ENCODE assay signal across 9 cellular contexts in the genomic region with DNA sequence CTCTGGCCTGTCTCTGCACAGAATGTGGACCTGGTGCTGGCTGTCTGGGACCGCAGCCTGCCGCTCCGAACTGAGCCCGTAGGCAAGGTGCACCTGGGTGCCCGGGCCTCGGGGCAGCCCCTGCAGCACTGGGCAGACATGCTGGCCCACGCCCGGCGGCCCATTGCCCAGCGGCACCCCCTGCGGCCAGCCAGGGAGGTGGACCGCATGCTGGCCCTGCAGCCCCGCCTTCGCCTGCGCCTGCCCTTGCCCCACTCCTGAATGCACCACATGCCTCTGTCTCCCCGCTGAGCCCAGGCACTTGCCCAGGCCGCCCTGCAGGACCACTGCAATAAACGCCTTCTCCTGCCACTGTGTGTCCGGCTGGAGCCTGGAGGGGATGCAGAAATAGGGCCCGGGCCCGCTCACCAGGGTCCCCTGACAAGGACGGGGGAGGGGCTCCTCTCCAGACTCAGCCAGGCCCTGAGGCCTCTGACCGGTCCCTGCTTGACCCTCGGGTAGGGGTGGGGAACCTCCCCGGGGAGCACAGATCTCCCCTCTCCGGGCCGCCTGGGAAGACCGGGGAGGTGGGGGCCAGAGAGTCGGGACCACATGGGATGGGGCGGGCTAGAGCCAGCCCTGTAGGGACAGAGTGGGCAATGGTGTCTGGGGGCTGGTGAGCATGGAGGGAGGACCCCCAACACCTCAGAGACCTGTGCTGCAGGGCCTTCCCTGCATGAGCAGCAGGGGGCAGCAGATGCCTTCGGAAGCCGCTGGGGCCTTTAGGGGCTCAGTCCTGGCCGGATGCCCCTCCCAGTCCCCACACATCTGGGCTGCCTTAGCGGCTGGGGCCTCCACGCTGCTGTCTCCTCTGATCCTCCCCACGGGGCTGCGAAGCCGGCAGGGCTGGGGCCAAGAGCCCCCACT. TPM values are rescaled to one million over a fixed set of nuclear protein-coding genes. Genes with fewer than 3 reads are reported as not detected.
DNase-seq lines count a peak whose midpoint lies in the region; ATAC-seq and TF ChIP-seq lines count a peak whose summit lies in the region.
"Had no signal": no experiment of that assay in that cellular context is flagged by ENCODE, and none has a peak within 500 bp of the region (broad histone marks: within the 10 kb centered on the region; RNA-seq: fewer than 3 reads in every experiment).

No MANE protein-coding gene starts in this region.

- intact Hi-C loops in activated CD4-positive, alpha-beta T cell treated with anti-CD3 and anti-CD28 coated beads for 36 hours (cut with DNase I, micrococcal nuclease) = loop anchor here (1.0 to 5.0 kb wide), 6 partner anchors 45 to 315 kb away; a partner anchor contains a TSS

- H3K4me3 ChIP-seq in MG63 (no peak overlapping the region), choroid plexus epithelial cell (ENCODE audit: low read depth, low read length) (no peak overlapping the region), mesenchymal stem cell (ENCODE audit: insufficient read depth in 1 of 2, low read depth in 1 of 2, low read length in 2 of 2) (peak overlapping the region in 1 of 2 experiments; percentile 5)

- H2AFZ ChIP-seq in mesenchymal stem cell (ENCODE audit: low read depth, low read length) = no peak overlapping the region

- no peaks in the 10 kb centered on the region for H3K9me3 Mint-ChIP-seq in activated CD4-positive, alpha-beta T cell treated with anti-CD3 and anti-CD28 coated beads for 36 hours (ENCODE audit: low read depth)

- peak overlapping the region; percentile 85 for H2BK15ac ChIP-seq in mesenchymal stem cell (ENCODE audit: low read depth, poor library complexity, severe bottlenecking)

- H3K4me1 ChIP-seq in mesenchymal stem cell (ENCODE audit: control insufficient read depth, insufficient read depth, low read depth, low read length) = peaks cover 33% of the 10 kb centered on the region

- H3K27ac Mint-ChIP-seq in activated CD4-positive, alpha-beta T cell treated with anti-CD3 and anti-CD28 coated beads for 36 hours = no peak overlapping the region

- no peak overlapping the region for H3K4me3 Mint-ChIP-seq in activated CD4-positive, alpha-beta T cell treated with anti-CD3 and anti-CD28 coated beads for 36 hours

- POLR2A ChIA-PET in activated CD4-positive, alpha-beta T cell treated with anti-CD3 and anti-CD28 coated beads for 36 hours (lab: Charles Lee) = no interaction called here

- TF ChIP-seq CTCF in choroid plexus epithelial cell (conservative IDR thresholded peaks at IDR 0.05; ENCODE audit: low read depth, low read length) = peak; percentile 93

- no peaks in the 10 kb centered on the region for H3K27me3 Mint-ChIP-seq in activated CD4-positive, alpha-beta T cell treated with anti-CD3 and anti-CD28 coated beads for 36 hours

- peak overlapping the region in 1 of 2 experiments; percentile 15 for H3K4ac ChIP-seq in mesenchymal stem cell (ENCODE audit: low read depth in 1 of 2, low read length in 2 of 2)

- H3K4me1 Mint-ChIP-seq in activated CD4-positive, alpha-beta T cell treated with anti-CD3 and anti-CD28 coated beads for 36 hours = no peaks in the 10 kb centered on the region

- peak overlapping the region; percentile 29 for H2BK120ac ChIP-seq in mesenchymal stem cell (ENCODE audit: low read depth, low read length)

- peak overlapping the region; percentile 91 for H4K8ac ChIP-seq in mesenchymal stem cell (ENCODE audit: low read length)

- no peaks in the 10 kb centered on the region for H3K36me3 ChIP-seq in MG63
- no peaks in the 10 kb centered on the region for H3K36me3 ChIP-seq in mesenchymal stem cell (ENCODE audit: control insufficient read depth in 1 of 2, insufficient read depth in 2 of 2, low read depth in 1 of 2, low read length in 2 of 2)

- no peak overlapping the region for H3K23ac ChIP-seq in mesenchymal stem cell (ENCODE audit: low read length in 2 of 2)

- no peak overlapping the region for H3K9ac ChIP-seq in mesenchymal stem cell (ENCODE audit: low read length)

- DNase-seq in COR-L47 (lab: John Stamatoyannopoulos, UW) (peak; percentile 39), MG63 (peak; percentile 54), choroid plexus epithelial cell (ENCODE audit: low read depth) (peak; percentile 62), mesenchymal stem cell (peak; percentile 62), GOT3 (lab: John Stamatoyannopoulos, UW) (no peak)
- DNase-seq in activated CD4-positive, alpha-beta T cell treated with anti-CD3 and anti-CD28 coated beads for 36 hours = peak; percentile 89
- DNase-seq in stimulated activated CD8-positive, alpha-beta memory T cell treated with anti-CD3 and anti-CD28 coated beads, Interleukin-4, amount 100 ng/mL, for 48 hours = peak; percentile 90

- H2BK12ac ChIP-seq in mesenchymal stem cell (ENCODE audit: low read length in 2 of 2) = peak overlapping the region; percentile 49

- WGBS in mesenchymal stem cell = 67% methylated on average over 34 of the region's 38 CpGs

- H3K27me3 ChIP-seq in MG63 (no peaks in the 10 kb centered on the region), mesenchymal stem cell (ENCODE audit: control insufficient read depth in 1 of 2, insufficient read depth in 1 of 2, low read length in 2 of 2) (peaks cover 0 to 9% of the 10 kb centered on the region in 2 experiments)

- H2AK5ac ChIP-seq in mesenchymal stem cell (ENCODE audit: low read length, severe bottlenecking) = no peak overlapping the region

- peak overlapping the region; percentile 43 for H4K91ac ChIP-seq in mesenchymal stem cell (ENCODE audit: low read length)

- no peak overlapping the region for H3K4me2 ChIP-seq in mesenchymal stem cell (ENCODE audit: low read length, poor library complexity, severe bottlenecking)

- no peak overlapping the region for H3K18ac ChIP-seq in mesenchymal stem cell (ENCODE audit: low read depth in 1 of 2, low read length in 2 of 2)

- H2BK5ac ChIP-seq in mesenchymal stem cell (ENCODE audit: low read depth, low read length, poor library complexity, severe bottlenecking) = no peak overlapping the region

- no peaks in the 10 kb centered on the region for H3K79me1 ChIP-seq in mesenchymal stem cell (replicated peaks; ENCODE audit: low read length, poor library complexity, severe bottlenecking)

- CTCF ChIA-PET in activated CD4-positive, alpha-beta T cell treated with anti-CD3 and anti-CD28 coated beads for 36 hours (lab: Charles Lee) = interaction anchor here (0.7 to 7.8 kb wide), 6 partner anchors 130 to 315 kb away, joined by 3 to 181 read pairs (median 4); no protein-coding TSS in a partner anchor

- ATAC-seq in GM21390 (IDR thresholded peaks at IDR 0.05; ENCODE audit: unreplicated experiment) = peak; percentile 68
- ATAC-seq in activated CD4-positive, alpha-beta T cell treated with anti-CD3 and anti-CD28 coated beads for 36 hours = peak; percentile 91

- H3K27ac ChIP-seq in mesenchymal stem cell (ENCODE audit: low read length, poor library complexity, severe bottlenecking) = no peak overlapping the region

- no peaks in the 10 kb centered on the region for H3K9me3 ChIP-seq in MG63
- H3K9me3 ChIP-seq in mesenchymal stem cell (ENCODE audit: control insufficient read depth, low read length) = no peaks in the 10 kb centered on the region

- H3K14ac ChIP-seq in mesenchymal stem cell (ENCODE audit: low read length in 2 of 2) = no peak overlapping the region

- no peaks in the 10 kb centered on the region for H3K36me3 Mint-ChIP-seq in activated CD4-positive, alpha-beta T cell treated with anti-CD3 and anti-CD28 coated beads for 36 hours (ENCODE audit: low read depth)

RNA-seq across cellular contexts. Expression of a gene that starts 1.4 kb away (rescaled TPM):
- total RNA-seq in MG63 (2014; rRNA removed; shearing (Covaris generic); ENCODE audit: low replicate concordance) = not detected in 2 replicates
- not detected for total RNA-seq in activated CD4-positive, alpha-beta T cell treated with anti-CD3 and anti-CD28 coated beads for 36 hours
- polyA plus RNA-seq in mesenchymal stem cell (2013, experiment 1 of 2) = not detected
- polyA plus RNA-seq in mesenchymal stem cell (2013, experiment 2 of 2) = 0.07 TPM
- total RNA-seq: T-helper 1 cell treated with Interleukin-12 subunit alpha and Interleukin-12 subunit beta and Interleukin-4 antibody, amounts not matched to agents 30 ng/mL and 1 ng/mL, for 36 hours had no signal

RNA-seq across cellular contexts. Expression of a gene that starts 2.6 kb away (rescaled TPM):
- total RNA-seq in MG63 (2014; rRNA removed; shearing (Covaris generic); ENCODE audit: low replicate concordance) = not detected in 2 replicates
- not detected for total RNA-seq in activated CD4-positive, alpha-beta T cell treated with anti-CD3 and anti-CD28 coated beads for 36 hours
- polyA plus RNA-seq in mesenchymal stem cell (2013, experiment 1 of 2) = not detected
- not detected for polyA plus RNA-seq in mesenchymal stem cell (2013, experiment 2 of 2)
- total RNA-seq: T-helper 1 cell treated with Interleukin-12 subunit alpha and Interleukin-12 subunit beta and Interleukin-4 antibody, amounts not matched to agents 30 ng/mL and 1 ng/mL, for 36 hours had no signal

RNA-seq across cellular contexts. Expression of a gene that starts 15.5 kb away (rescaled TPM):
- 41.7 and 66.6 TPM in 2 replicates for total RNA-seq in MG63 (2014; rRNA removed; shearing (Covaris generic); ENCODE audit: low replicate concordance)
- 100 to 1,000 TPM; 193 to 227 TPM for total RNA-seq in activated CD4-positive, alpha-beta T cell treated with anti-CD3 and anti-CD28 coated beads for 36 hours
- polyA plus RNA-seq in mesenchymal stem cell (2013, experiment 1 of 2) = 1.3 TPM
- 1.3 TPM for polyA plus RNA-seq in mesenchymal stem cell (2013, experiment 2 of 2)

RNA-seq across cellular contexts. Expression of a gene that starts 54.3 kb away (rescaled TPM):
- total RNA-seq in MG63 (2014; rRNA removed; shearing (Covaris generic); ENCODE audit: low replicate concordance) = not detected in 2 replicates
- under 1 TPM; 0.07 to 0.09 TPM for total RNA-seq in activated CD4-positive, alpha-beta T cell treated with anti-CD3 and anti-CD28 coated beads for 36 hours
- not detected for polyA plus RNA-seq in mesenchymal stem cell (2013, experiment 1 of 2)
- polyA plus RNA-seq in mesenchymal stem cell (2013, experiment 2 of 2) = not detected
- total RNA-seq: T-helper 1 cell treated with Interleukin-12 subunit alpha and Interleukin-12 subunit beta and Interleukin-4 antibody, amounts not matched to agents 30 ng/mL and 1 ng/mL, for 36 hours had no signal
